Comparison of ENCODE assay signal across 19 cellular contexts in the genomic region with DNA sequence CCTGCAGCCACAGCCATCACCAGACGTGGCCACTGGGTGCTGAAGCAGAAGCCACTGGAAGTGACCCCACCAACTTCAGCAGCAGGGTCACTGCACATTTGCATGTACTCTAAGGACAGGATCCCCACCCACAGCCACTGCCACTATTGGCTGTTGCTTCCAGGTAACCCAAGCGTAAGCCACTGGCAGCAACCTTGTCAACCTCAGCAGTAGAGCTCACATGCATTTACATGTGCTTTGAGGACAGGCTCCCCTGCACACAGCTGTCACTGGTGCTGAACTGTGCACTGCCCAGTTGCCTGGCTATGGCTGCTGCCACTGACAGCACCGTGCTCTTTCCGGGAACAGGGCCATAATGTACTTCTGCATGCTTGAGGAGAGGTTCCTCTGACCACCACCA.
DNase-seq lines count a peak whose midpoint lies in the region; ATAC-seq and TF ChIP-seq lines count a peak whose summit lies in the region.
"Had no signal": no experiment of that assay in that cellular context is flagged by ENCODE, and none has a peak within 500 bp of the region (broad histone marks: within the 10 kb centered on the region; RNA-seq: fewer than 3 reads in every experiment).

No MANE protein-coding gene starts in this region.

- H2BK120ac ChIP-seq in mesendoderm (ENCODE audit: low read depth, low read length), result no peak overlapping the region

- H2AK5ac ChIP-seq in mesendoderm (ENCODE audit: low read length), result no peak overlapping the region

- no peaks in the 10 kb centered on the region for H3F3A ChIP-seq in neural progenitor cell (ENCODE audit: low read depth)

- TF ChIP-seq CTCF in neural progenitor cell (IDR thresholded peaks at IDR 0.05) (no peak), spleen (IDR thresholded peaks at IDR 0.05 in 8 of 11, conservative IDR thresholded peaks at IDR 0.05 in 3 of 11) (no peak)

- H3K4ac ChIP-seq in mesendoderm (ENCODE audit: low read depth, low read length), result no peak overlapping the region

- H3K9ac ChIP-seq in neural progenitor cell (no peak overlapping the region), mesendoderm (ENCODE audit: low read length) (no peak overlapping the region)
- H3K9ac ChIP-seq: BLaER1 treated with 17β-estradiol and CSF1 and Interleukin-3, amounts not matched to agents 10 nM and 100 nM had no signal

- H3K56ac ChIP-seq in mesendoderm (ENCODE audit: low read length), result no peak overlapping the region

- H3K4me3 ChIP-seq in neural progenitor cell (no peak overlapping the region), spleen (no peak overlapping the region), mesendoderm (ENCODE audit: low read length) (no peak overlapping the region)
- H3K4me3 ChIP-seq: A549; BLaER1 treated with 17β-estradiol and CSF1 and Interleukin-3, amounts not matched to agents 10 nM and 100 nM had no signal

- no peaks in the 10 kb centered on the region for H4K20me1 ChIP-seq in neural progenitor cell (ENCODE audit: low read depth)

- H3K4me1 ChIP-seq in neural progenitor cell, result no peaks in the 10 kb centered on the region
- no peaks in the 10 kb centered on the region for H3K4me1 ChIP-seq in spleen
- no peaks in the 10 kb centered on the region for H3K4me1 ChIP-seq in mesendoderm (ENCODE audit: control insufficient read depth, low read depth, low read length)
- H3K4me1 ChIP-seq: A549; BLaER1 treated with 17β-estradiol and CSF1 and Interleukin-3, amounts not matched to agents 10 nM and 100 nM; Caco-2 had no signal

- DNase-seq in NCI-H69 (lab: John Stamatoyannopoulos, UW), result peak; percentile 14
- DNase-seq in islet precursor cell, result peak; percentile 49
- peak; percentile 1 for DNase-seq in neural progenitor cell (ENCODE audit: low spot score)
- DNase-seq in spleen, result peak; percentile 58
- DNase-seq in activated naive CD4-positive, alpha-beta T cell treated with anti-CD3 and anti-CD28 coated beads, Interleukin-2, amount 50 U/mL, for 16 hours, result no peak
- DNase-seq in mesendoderm, result no peak
- DNase-seq: AML-193; Caco-2; Calu3; CD4-positive, alpha-beta T cell; CD8-positive, alpha-beta T cell; DMS79 treated with DMSO at 0.1 percent for 48 hours; GF-D8 had no signal

- intact Hi-C loops in spleen (cut with DNase I; ENCODE audit: low total_unique reads), result no loop called here

- ATAC-seq in GM18868 (IDR thresholded peaks at IDR 0.05; ENCODE audit: unreplicated experiment), result no peak
- ATAC-seq: A549; CD8-positive, alpha-beta T cell had no signal

- peaks cover 2% of the 10 kb centered on the region for H3K27me3 Mint-ChIP-seq in neural progenitor cell (ENCODE audit: insufficient read depth, low read depth)
- H3K27me3 Mint-ChIP-seq: B cell; CD4-positive, alpha-beta T cell had no signal

- H3K27me3 ChIP-seq in neural progenitor cell, result no peaks in the 10 kb centered on the region
- peaks cover 0 to 3% (median 0%) of the 10 kb centered on the region in 7 donors for H3K27me3 ChIP-seq in spleen (replicated peaks in 1 of 7)
- no peaks in the 10 kb centered on the region for H3K27me3 ChIP-seq in mesendoderm (ENCODE audit: insufficient read depth, low read length, poor library complexity)

- no peak overlapping the region for H4K8ac ChIP-seq in mesendoderm (ENCODE audit: low read depth, low read length)

- no peaks in the 10 kb centered on the region for H3K9me3 ChIP-seq in neural progenitor cell (ENCODE audit: low read depth)
- peaks cover 0 to 34% (median 0%) of the 10 kb centered on the region in 8 donors for H3K9me3 ChIP-seq in spleen
- H3K9me3 ChIP-seq: A549, Caco-2 had no signal

- H3K9me3 Mint-ChIP-seq in neural progenitor cell, result no peaks in the 10 kb centered on the region

- no peak overlapping the region for H3K18ac ChIP-seq in mesendoderm (ENCODE audit: low read length)

- H2BK5ac ChIP-seq in mesendoderm (ENCODE audit: low read length), result no peak overlapping the region

- no peak overlapping the region for H2BK15ac ChIP-seq in mesendoderm (replicated peaks; ENCODE audit: low read depth)

- no peak for TF ChIP-seq POLR2A in spleen (IDR thresholded peaks at IDR 0.05)

- H3K79me1 ChIP-seq in mesendoderm (ENCODE audit: low read length), result no peaks in the 10 kb centered on the region

- no peak overlapping the region for H3K27ac ChIP-seq in neural progenitor cell
- H3K27ac ChIP-seq in spleen, result no peak overlapping the region
- no peak overlapping the region for H3K27ac ChIP-seq in mesendoderm (ENCODE audit: low read depth, low read length)
- H3K27ac ChIP-seq: 22Rv1; A549; BLaER1 treated with 17β-estradiol and CSF1 and Interleukin-3, amounts not matched to agents 10 nM and 100 nM; C4-2B had no signal

- H2AFZ ChIP-seq in neural progenitor cell (replicated peaks), result no peak overlapping the region

- H3K79me2 ChIP-seq in neural progenitor cell (ENCODE audit: low read depth) (no peaks in the 10 kb centered on the region), mesendoderm (ENCODE audit: control insufficient read depth, insufficient read depth, low read length) (no peaks in the 10 kb centered on the region)

- no peak overlapping the region for H4K5ac ChIP-seq in mesendoderm (ENCODE audit: low read length)

- H3K4me2 ChIP-seq in neural progenitor cell, result no peak overlapping the region
- no peak overlapping the region for H3K4me2 ChIP-seq in mesendoderm (ENCODE audit: low read length)
- H3K4me2 ChIP-seq: A549; BLaER1 treated with 17β-estradiol and CSF1 and Interleukin-3, amounts not matched to agents 10 nM and 100 nM had no signal

- WGBS in spleen, 5 donors, result 83 to 90% (median 86%) methylated on average over 3 to 4 of the region's 4 CpGs; no CpG with 5 or more reads in 1 of the 5 donors
- no CpG with 5 or more reads among the region's 4 CpGs for WGBS in mesendoderm (ENCODE audit: extremely low coverage, insufficient coverage, low lambda C conversion rate)

- H3K36me3 ChIP-seq in neural progenitor cell (no peaks in the 10 kb centered on the region), spleen (no peaks in the 10 kb centered on the region), mesendoderm (ENCODE audit: control insufficient read depth, insufficient read depth, low read length) (no peaks in the 10 kb centered on the region)
- H3K36me3 ChIP-seq: BLaER1 treated with 17β-estradiol and CSF1 and Interleukin-3, amounts not matched to agents 10 nM and 100 nM had no signal

- no peak overlapping the region for H3K4me3 Mint-ChIP-seq in neural progenitor cell
- H3K4me3 Mint-ChIP-seq: B cell; CD4-positive, alpha-beta T cell; CD8-positive, alpha-beta T cell had no signal

- no peaks in the 10 kb centered on the region for H3K4me1 Mint-ChIP-seq in neural progenitor cell
- H3K4me1 Mint-ChIP-seq: B cell had no signal

- H3K23ac ChIP-seq in mesendoderm (ENCODE audit: low read length), result no peak overlapping the region

- no peaks in the 10 kb centered on the region for H3K36me3 Mint-ChIP-seq in neural progenitor cell
- H3K36me3 Mint-ChIP-seq: CD8-positive, alpha-beta T cell had no signal

- H3K27ac Mint-ChIP-seq in neural progenitor cell, result no peak overlapping the region
- H3K27ac Mint-ChIP-seq: B cell; CD4-positive, alpha-beta T cell; CD8-positive, alpha-beta T cell had no signal

Comparison
In these comparisons a context has a peak if more than half of its experiments do, and no peak if none do; other contexts are left out.
1. DNase-seq: peak in NCI-H69 (single experiment), islet precursor cell (single experiment), neural progenitor cell (single experiment) and spleen (single experiment); none in activated naive CD4-positive, alpha-beta T cell treated with anti-CD3 and anti-CD28 coated beads, Interleukin-2, amount 50 U/mL, for 16 hours (single experiment) and mesendoderm (single experiment).